ENCODE assay signal across 10 cellular contexts in genomic region chr1:242525360-242525722, GRCh38. TPM values are rescaled to one million over a fixed set of nuclear protein-coding genes. Genes with fewer than 3 reads are reported as not detected.
DNase-seq lines count a peak whose midpoint lies in the region; ATAC-seq, FAIRE-seq and TF ChIP-seq lines count a peak whose summit lies in the region.
"Had no signal": no experiment of that assay in that cellular context is flagged by ENCODE, and none has a peak within 500 bp of the region (broad histone marks: within the 10 kb centered on the region; RNA-seq: fewer than 3 reads in every experiment).

No MANE protein-coding gene starts in this region.

- no peaks in the 10 kb centered on the region for H3K36me3 ChIP-seq in keratinocyte (ENCODE audit: control insufficient read depth in 2 of 2, extremely low read depth in 1 of 2, insufficient read depth in 2 of 2, low read length in 2 of 2)
- H3K36me3 ChIP-seq in thoracic aorta, result no peaks in the 10 kb centered on the region
- H3K36me3 ChIP-seq in PC-9 (ENCODE audit: low read depth), result no peaks in the 10 kb centered on the region

- BruUV-seq in PC-9 (replicated peaks; lab: Mats Ljungman, UMichigan), result no TSS peak

- TF ChIP-seq CTCF in keratinocyte (optimal IDR thresholded peaks at IDR 0.05 in 1 of 3, IDR thresholded peaks at IDR 0.05 in 1 of 3, conservative IDR thresholded peaks at IDR 0.05 in 1 of 3; ENCODE audit: extremely low read depth in 1 of 3, insufficient read depth in 2 of 3, low read length in 3 of 3), result no peak
- TF ChIP-seq CTCF in thoracic aorta (IDR thresholded peaks at IDR 0.05), result no peak
- no peak for TF ChIP-seq CTCF in PC-9 (conservative IDR thresholded peaks at IDR 0.05)

- peak overlapping the region; percentile 32 for H2AFZ ChIP-seq in keratinocyte (ENCODE audit: control insufficient read depth, low read length)
- H2AFZ ChIP-seq in PC-9, result no peak overlapping the region

- H3K9me3 Mint-ChIP-seq in activated naive CD4-positive, alpha-beta T cell treated with anti-CD3 and anti-CD28 coated beads for 36 hours, result no peaks in the 10 kb centered on the region
- no peaks in the 10 kb centered on the region for H3K9me3 Mint-ChIP-seq in activated CD8-positive, alpha-beta T cell treated with anti-CD3 and anti-CD28 coated beads, Interleukin-2, amount 10 ng/mL, durations not matched to agents 7 days and 5 days (ENCODE audit: insufficient read depth)

- peaks cover 37% of the 10 kb centered on the region for H3K27me3 Mint-ChIP-seq in activated naive CD4-positive, alpha-beta T cell treated with anti-CD3 and anti-CD28 coated beads for 36 hours (ENCODE audit: low read depth)
- H3K27me3 Mint-ChIP-seq in activated CD8-positive, alpha-beta T cell treated with anti-CD3 and anti-CD28 coated beads, Interleukin-2, amount 10 ng/mL, durations not matched to agents 7 days and 5 days (ENCODE audit: low read depth), result peaks cover 39% of the 10 kb centered on the region

- peak overlapping the region; percentile 67 for H3K27ac ChIP-seq in keratinocyte (ENCODE audit: control insufficient read depth, insufficient read depth, low read length)
- H3K27ac ChIP-seq in thoracic aorta, result peak overlapping the region; percentile 61 to 70
- no peak overlapping the region for H3K27ac ChIP-seq in PC-9
- H3K27ac ChIP-seq: HL-60 had no signal

- H3K27ac Mint-ChIP-seq in activated naive CD4-positive, alpha-beta T cell treated with anti-CD3 and anti-CD28 coated beads for 36 hours, result no peak overlapping the region
- no peak overlapping the region for H3K27ac Mint-ChIP-seq in activated CD8-positive, alpha-beta T cell treated with anti-CD3 and anti-CD28 coated beads, Interleukin-2, amount 10 ng/mL, durations not matched to agents 7 days and 5 days

- no peaks in the 10 kb centered on the region for H4K20me1 ChIP-seq in keratinocyte (ENCODE audit: control insufficient read depth, extremely low read depth, insufficient read depth, low read length)
- no peaks in the 10 kb centered on the region for H4K20me1 ChIP-seq in PC-9 (ENCODE audit: insufficient read depth)

- H3K4me2 ChIP-seq in keratinocyte (ENCODE audit: control insufficient read depth, extremely low read depth, insufficient read depth, low read depth, low read length) (peak overlapping the region; percentile 89), PC-9 (no peak overlapping the region)

- H3K4me1 ChIP-seq in keratinocyte (ENCODE audit: control insufficient read depth, extremely low read depth, insufficient read depth, low read length) (peaks cover 16% of the 10 kb centered on the region), thoracic aorta (ENCODE audit: control insufficient read depth in 1 of 2, low read depth in 2 of 2) (peaks cover 0 to 21% of the 10 kb centered on the region in 2 donors), PC-9 (replicated peaks; ENCODE audit: insufficient read depth) (no peaks in the 10 kb centered on the region)

- H3K79me2 ChIP-seq in keratinocyte (ENCODE audit: control insufficient read depth, insufficient read depth, low read length) (peaks cover 20% of the 10 kb centered on the region), PC-9 (ENCODE audit: low read depth) (no peaks in the 10 kb centered on the region)

- DNase-seq in activated naive CD4-positive, alpha-beta T cell treated with anti-CD3 and anti-CD28 coated beads for 36 hours, result no peak
- no peak for DNase-seq in activated naive CD4-positive, alpha-beta T cell treated with anti-CD3 and anti-CD28 coated beads, Interleukin-2, amount 50 U/mL, for 16 hours
- DNase-seq in activated CD8-positive, alpha-beta T cell treated with anti-CD3 and anti-CD28 coated beads, Interleukin-2, amount 10 ng/mL, durations not matched to agents 7 days and 5 days, result no peak
- no peak for DNase-seq in keratinocyte (ENCODE audit: low read depth, low spot score)
- no peak for DNase-seq in thoracic aorta (ENCODE audit: low spot score)
- no peak for DNase-seq in HuH-7 (ENCODE audit: low spot score)
- no peak for DNase-seq in PC-9
- DNase-seq: stimulated activated CD4-positive, alpha-beta T cell treated with anti-CD3 and anti-CD28 coated beads, Interleukin-4, amount 100 ng/mL, for 24 hours had no signal

- POLR2A ChIA-PET in activated CD8-positive, alpha-beta T cell treated with anti-CD3 and anti-CD28 coated beads, Interleukin-2, amount 10 ng/mL, durations not matched to agents 7 days and 5 days (lab: Charles Lee), result no interaction called here
- POLR2A ChIA-PET in PC-9 (lab: Charles Lee; ENCODE audit: unreplicated experiment), result no interaction called here

- H3K4me3 Mint-ChIP-seq in activated naive CD4-positive, alpha-beta T cell treated with anti-CD3 and anti-CD28 coated beads for 36 hours, result peak overlapping the region; percentile 46
- peak overlapping the region; percentile 43 for H3K4me3 Mint-ChIP-seq in activated CD8-positive, alpha-beta T cell treated with anti-CD3 and anti-CD28 coated beads, Interleukin-2, amount 10 ng/mL, durations not matched to agents 7 days and 5 days

- intact Hi-C loops in activated naive CD4-positive, alpha-beta T cell treated with anti-CD3 and anti-CD28 coated beads for 36 hours (cut with micrococcal nuclease), result no loop called here
- intact Hi-C loops in PC-9 (cut with micrococcal nuclease; ENCODE audit: unreplicated experiment), result no loop called here

- H3K9me3 ChIP-seq in keratinocyte (ENCODE audit: control insufficient read depth, low read depth, low read length), result no peaks in the 10 kb centered on the region
- no peaks in the 10 kb centered on the region for H3K9me3 ChIP-seq in thoracic aorta
- no peaks in the 10 kb centered on the region for H3K9me3 ChIP-seq in PC-9 (ENCODE audit: insufficient read depth, low read depth)

- peaks cover 12% of the 10 kb centered on the region for H3K4me1 Mint-ChIP-seq in activated naive CD4-positive, alpha-beta T cell treated with anti-CD3 and anti-CD28 coated beads for 36 hours (ENCODE audit: low read depth)
- H3K4me1 Mint-ChIP-seq in activated CD8-positive, alpha-beta T cell treated with anti-CD3 and anti-CD28 coated beads, Interleukin-2, amount 10 ng/mL, durations not matched to agents 7 days and 5 days (ENCODE audit: low read depth), result peaks cover 12% of the 10 kb centered on the region

- peak overlapping the region; percentile 85 for H3K9ac ChIP-seq in keratinocyte (ENCODE audit: control insufficient read depth, extremely low read depth, insufficient read depth, low read length)

- no peaks in the 10 kb centered on the region for H3K9me1 ChIP-seq in keratinocyte (ENCODE audit: control insufficient read depth, extremely low read depth, insufficient read depth, low read length)

- H3K36me3 Mint-ChIP-seq in activated naive CD4-positive, alpha-beta T cell treated with anti-CD3 and anti-CD28 coated beads for 36 hours (ENCODE audit: low read depth), result no peaks in the 10 kb centered on the region
- no peaks in the 10 kb centered on the region for H3K36me3 Mint-ChIP-seq in activated CD8-positive, alpha-beta T cell treated with anti-CD3 and anti-CD28 coated beads, Interleukin-2, amount 10 ng/mL, durations not matched to agents 7 days and 5 days (ENCODE audit: low read depth)

- no peak for FAIRE-seq in keratinocyte (lab: Jason Lieb, UNC)

- CTCF ChIA-PET in activated naive CD4-positive, alpha-beta T cell treated with anti-CD3 and anti-CD28 coated beads for 36 hours (lab: Charles Lee), result no interaction called here
- CTCF ChIA-PET in activated CD8-positive, alpha-beta T cell treated with anti-CD3 and anti-CD28 coated beads, Interleukin-2, amount 10 ng/mL, durations not matched to agents 7 days and 5 days (lab: Charles Lee), result no interaction called here
- CTCF ChIA-PET in PC-9 (lab: Charles Lee), result no interaction called here

- no peak for ATAC-seq in activated CD8-positive, alpha-beta T cell treated with anti-CD3 and anti-CD28 coated beads, Interleukin-2, amount 10 ng/mL, durations not matched to agents 7 days and 5 days
- ATAC-seq in thoracic aorta (ENCODE audit: insufficient number of reproducible peaks, low FRiP score, low read depth) (no peak), GM21717 (IDR thresholded peaks at IDR 0.05; ENCODE audit: unreplicated experiment) (no peak)

- no peaks in the 10 kb centered on the region for H3K9me2 ChIP-seq in PC-9 (ENCODE audit: insufficient read depth)

- peak overlapping the region; percentile 67 to 89 (median 76) for H3K4me3 ChIP-seq in keratinocyte (ENCODE audit: control insufficient read depth in 2 of 3, extremely low read depth in 1 of 3, insufficient read depth in 2 of 3, low read depth in 1 of 3, low read length in 3 of 3)
- H3K4me3 ChIP-seq in thoracic aorta, result peak overlapping the region; percentile 77
- H3K4me3 ChIP-seq in PC-9, result no peak overlapping the region

- no peaks in the 10 kb centered on the region for H3F3A ChIP-seq in PC-9 (ENCODE audit: insufficient read depth, low read depth)

- H3K27me3 ChIP-seq in keratinocyte (ENCODE audit: control insufficient read depth, extremely low read depth, insufficient read depth, low read length), result peaks cover 18% of the 10 kb centered on the region
- no peaks in the 10 kb centered on the region for H3K27me3 ChIP-seq in thoracic aorta (replicated peaks; ENCODE audit: insufficient read depth)
- no peaks in the 10 kb centered on the region; the same call in 1 of the 2 replicates for H3K27me3 ChIP-seq in PC-9 (ENCODE audit: insufficient read depth, low read depth)

- dilution Hi-C loops in keratinocyte (cut with MboI; ENCODE audit: extremely low pct_ligation_motif_present, low sequenced_read_pairs), result no loop called here

RNA-seq across cellular contexts. Expression of gene PLD5, which starts 0.8 kb away (rescaled TPM):
- total RNA-seq in activated naive CD4-positive, alpha-beta T cell treated with anti-CD3 and anti-CD28 coated beads for 36 hours, result not detected
- not detected for total RNA-seq in activated CD8-positive, alpha-beta T cell treated with anti-CD3 and anti-CD28 coated beads, Interleukin-2, amount 10 ng/mL, durations not matched to agents 7 days and 5 days
- polyA plus RNA-seq in keratinocyte, result 6.3 to 7.2 TPM (median 6.9 TPM) in 3 replicates
- 3.9 TPM for polyA plus RNA-seq in keratinocyte (2011; ENCODE audit: low read depth)
- polyA plus RNA-seq in keratinocyte (2011; cell fraction: cytosol; rRNA removed), result 8.5 and 14.3 TPM in 2 replicates
- 19.2 and 19.3 TPM in 2 replicates for polyA plus RNA-seq in keratinocyte (2011; cell fraction: nucleus; rRNA removed)
- polyA plus RNA-seq in keratinocyte (2012; ENCODE audit: low replicate concordance), result 6.6 and 11.4 TPM in 2 replicates
- 3.9 to 12.4 TPM (median 8.9 TPM) in 3 replicates for polyA minus RNA-seq in keratinocyte
- polyA minus RNA-seq in keratinocyte (2011; cell fraction: cytosol; rRNA and poly(A)+ RNA removed), result 12.9 TPM
- 21.7 and 43.3 TPM in 2 replicates for polyA minus RNA-seq in keratinocyte (2011; cell fraction: nucleus; rRNA and poly(A)+ RNA removed)
- total RNA-seq in thoracic aorta (10 to 100 TPM; 12.2 to 23.9 TPM), PC-9 (2021) (not detected in 2 replicates)

Comparison
In these comparisons a context has a peak if more than half of its experiments do, and no peak if none do; other contexts are left out.
1. RNA of gene PLD5, which starts 0.8 kb away (total RNA-seq): 12.2 to 23.9 TPM in thoracic aorta; not detected in activated naive CD4-positive, alpha-beta T cell treated with anti-CD3 and anti-CD28 coated beads for 36 hours, not detected in activated CD8-positive, alpha-beta T cell treated with anti-CD3 and anti-CD28 coated beads, Interleukin-2, amount 10 ng/mL, durations not matched to agents 7 days and 5 days and not detected in PC-9; every median in the first group is over 10 times any median in the second.